Comparison of ENCODE assay signal across 1 cellular context in genomic region chr11:66408488-66409214, GRCh38.
TF ChIP-seq lines count a peak whose summit lies in the region.

No MANE protein-coding gene starts in this region.

TF ChIP-seq in K562, 482 proteins besides CTCF, POLR2A, EP300 and RAD21 (continued from another document and continues in another):
- TF ChIP-seq ZNF592 (IDR thresholded peaks at IDR 0.05) (no peak; the same call in 1 of the 2 replicates), CREBBP (IDR thresholded peaks at IDR 0.05; ENCODE audit: low read depth, low read length) (no peak), RB1 (IDR thresholded peaks at IDR 0.05; ENCODE audit: low read depth) (peak; percentile 94), HOMEZ (CRISPR knock-in tag; IDR thresholded peaks at IDR 0.05) (no peak), TFAM (CRISPR knock-in tag; conservative IDR thresholded peaks at IDR 0.05) (no peak), HOXB6 (CRISPR knock-in tag; IDR thresholded peaks at IDR 0.05; ENCODE audit: borderline replicate concordance) (no peak), ELK3 (CRISPR knock-in tag; IDR thresholded peaks at IDR 0.05) (no peak), ZNF561 (CRISPR knock-in tag; conservative IDR thresholded peaks at IDR 0.05) (no peak), MXI1 (IDR thresholded peaks at IDR 0.05; ENCODE audit: low read depth, low read length) (no peak), RUNX1 (IDR thresholded peaks at IDR 0.05; ENCODE audit: low read depth) (no peak), CHD1 (IDR thresholded peaks at IDR 0.05; ENCODE audit: low read length) (no peak), POLR2G (IDR thresholded peaks at IDR 0.05; ENCODE audit: low read depth, low read length) (no peak), MAZ (CRISPR knock-in tag; conservative IDR thresholded peaks at IDR 0.05 in 1 of 2, IDR thresholded peaks at IDR 0.05 in 1 of 2) (peak in 1 of 2 experiments; percentile 59; a peak in 2 of 4 replicates), HDGF (IDR thresholded peaks at IDR 0.05) (no peak), ZNF785 (CRISPR knock-in tag; IDR thresholded peaks at IDR 0.05) (no peak), GATAD2A (IDR thresholded peaks at IDR 0.05) (no peak), NCOR1 (IDR thresholded peaks at IDR 0.05) (peak; percentile 60), ATF6 (CRISPR knock-in tag; IDR thresholded peaks at IDR 0.05) (no peak), PPARD (CRISPR knock-in tag; IDR thresholded peaks at IDR 0.05) (no peak), BRCA1 (IDR thresholded peaks at IDR 0.05) (no peak), BRCA1 (CRISPR knock-in tag; IDR thresholded peaks at IDR 0.05) (no peak), ZNF395 (CRISPR knock-in tag; IDR thresholded peaks at IDR 0.05) (peak; percentile 30; the same call in 1 of the 2 replicates), ZSCAN29 (IDR thresholded peaks at IDR 0.05) (no peak), CBX5 (IDR thresholded peaks at IDR 0.05; ENCODE audit: borderline replicate concordance, low read depth) (no peak), E4F1 (CRISPR knock-in tag; IDR thresholded peaks at IDR 0.05; ENCODE audit: borderline replicate concordance) (no peak), NFYB (IDR thresholded peaks at IDR 0.05; ENCODE audit: extremely low read depth, insufficient read length) (no peak), ZBED1 (IDR thresholded peaks at IDR 0.05) (no peak), PHTF2 (CRISPR knock-in tag; IDR thresholded peaks at IDR 0.05) (no peak), KDM5B (IDR thresholded peaks at IDR 0.05; ENCODE audit: insufficient replicate concordance, low read depth, low read length) (no peak), MTF1 (CRISPR knock-in tag; IDR thresholded peaks at IDR 0.05; ENCODE audit: borderline replicate concordance) (no peak), ZNF134 (CRISPR knock-in tag; conservative IDR thresholded peaks at IDR 0.05) (no peak), ZNF280A (IDR thresholded peaks at IDR 0.05; ENCODE audit: low read depth, partially characterized antibody) (no peak), ZZZ3 (IDR thresholded peaks at IDR 0.05) (no peak), NEUROD1 (IDR thresholded peaks at IDR 0.05; ENCODE audit: borderline replicate concordance, low read depth, low read length, partially characterized antibody) (no peak), EWSR1 (IDR thresholded peaks at IDR 0.05; ENCODE audit: borderline replicate concordance, low read depth, partially characterized antibody) (no peak), ZNF780A (CRISPR knock-in tag; IDR thresholded peaks at IDR 0.05) (no peak), NFIX (CRISPR knock-in tag; IDR thresholded peaks at IDR 0.05; ENCODE audit: low read depth) (no peak), ZNF354B (CRISPR knock-in tag; IDR thresholded peaks at IDR 0.05) (no peak), TCF3 (CRISPR knock-in tag; IDR thresholded peaks at IDR 0.05) (no peak; the same call in 1 of the 2 replicates), ZNF407 (IDR thresholded peaks at IDR 0.05; ENCODE audit: low read depth) (no peak), ZNF830 (CRISPR knock-in tag; IDR thresholded peaks at IDR 0.05) (no peak), SRSF3 (IDR thresholded peaks at IDR 0.05; ENCODE audit: insufficient read depth, low read length) (no peak)
